ENCODE assay signal across 8 cellular contexts in genomic region chr14:21383848-21384493, GRCh38. TPM values are rescaled to one million over a fixed set of nuclear protein-coding genes. Genes with fewer than 3 reads are reported as not detected.
A peak's percentile ranks its signal among the peaks of the same experiment; 100 is the strongest.
DNase-seq lines count a peak whose midpoint lies in the region; ATAC-seq, FAIRE-seq and TF ChIP-seq lines count a peak whose summit lies in the region.

Gene SUPT16H, minus strand, starts transcription at chr14:21384019. Its CDS starts 92 bp downstream, at chr14:21383927.

- H3K4me1 Mint-ChIP-seq in T-cell, result peaks cover 32 to 47% (median 47%) of the 10 kb centered on the region in 3 donors
- peaks cover 21% of the 10 kb centered on the region for H3K4me1 Mint-ChIP-seq in type B pancreatic cell (ENCODE audit: unreplicated experiment)

- H3K36me3 Mint-ChIP-seq in T-cell, result peaks cover 3% of the 10 kb centered on the region
- H3K36me3 Mint-ChIP-seq in type B pancreatic cell, result peaks cover 4% of the 10 kb centered on the region

- 0 to 1% (median 0%) methylated on average over 54 of the region's 54 CpGs for WGBS in adipose tissue, 3 donors

- TF ChIP-seq CTCF in type B pancreatic cell (conservative IDR thresholded peaks at IDR 0.05), result no peak

- TF ChIP-seq POLR2A in GM12891 (IDR thresholded peaks at IDR 0.05; ENCODE audit: low read depth, low read length), result no peak; the same call in none of the 2 replicates

- peak within 1 kb of the TSS; percentile 68 for H3K27ac ChIP-seq in adipose tissue (ENCODE audit: low read depth, low read length)

- H3K27ac Mint-ChIP-seq in T-cell (peak within 1 kb of the TSS; percentile 100), type B pancreatic cell (peak within 1 kb of the TSS; percentile 100)

- POLR2A ChIA-PET in T-cell (lab: Charles Lee), result interaction anchor here (0.6 to 1.5 kb wide), 7 partner anchors 46 to 1712 kb away, joined by 3 to 8 read pairs (median 3); partner anchors contain the start of gene CHD8 (in 1 of the 2)

- H3K9me3 Mint-ChIP-seq in T-cell, result no peaks in the 10 kb centered on the region
- no peaks in the 10 kb centered on the region for H3K9me3 Mint-ChIP-seq in type B pancreatic cell

- intact Hi-C loops in cardiac septum (cut with DNase I), result loop anchor here (2.0 to 5.0 kb wide), 3 partner anchors 73 to 152 kb away; partner anchors contain the start of genes CHD8 and HNRNPC

- DNase-seq in GM12891 (ENCODE audit: insufficient read length, low spot score) (peak; percentile 67), NCI-H1436 treated with DMSO at 0.1 percent for 48 hours (lab: John Stamatoyannopoulos, UW) (peak; percentile 67), T-cell (peak; percentile 80 to 95 (median 91)), cardiac septum (ENCODE audit: low spot score) (peak; percentile 98), pons (ENCODE audit: low spot score) (peak; percentile 94), type B pancreatic cell (ENCODE audit: extremely low spot score, unreplicated experiment) (peak; percentile 97)

- H3K4me3 Mint-ChIP-seq in T-cell (peak within 1 kb of the TSS; percentile 93 to 99 (median 95)), type B pancreatic cell (peak within 1 kb of the TSS; percentile 98)

- CTCF ChIA-PET in T-cell (lab: Charles Lee), result interaction anchor here in 1 of 2 donors (0.6 to 1.6 kb wide), 7 partner anchors 40 to 144 kb away, joined by 3 to 6 read pairs (median 4); partner anchors contain the start of genes CHD8, RAB2B and TOX4

- FAIRE-seq in GM12891 (lab: Jason Lieb, UNC), result peak; percentile 94

- ATAC-seq in HG02840 (IDR thresholded peaks at IDR 0.05; ENCODE audit: low FRiP score, unreplicated experiment), result peak; percentile 90
- ATAC-seq in T-cell (replicated peaks in 1 of 4), result peak; percentile 92 to 95 (median 94)

- H3K27me3 Mint-ChIP-seq in T-cell (no peaks in the 10 kb centered on the region), type B pancreatic cell (no peaks in the 10 kb centered on the region)

TF ChIP-seq in GM12891, 5 proteins besides CTCF, POLR2A, EP300 and RAD21:
- TF ChIP-seq TAF1 (IDR thresholded peaks at IDR 0.05; ENCODE audit: low read depth, low read length), result peak; percentile 74; the same call in 1 of the 2 replicates
- no peak for TF ChIP-seq SPI1 (IDR thresholded peaks at IDR 0.05; ENCODE audit: low read depth, low read length)
- no peak for TF ChIP-seq PAX5 (IDR thresholded peaks at IDR 0.05; ENCODE audit: insufficient read depth, low read length, severe bottlenecking)
- peak; percentile 61 for TF ChIP-seq POLR2AphosphoS5 (IDR thresholded peaks at IDR 0.05; ENCODE audit: low read depth, low read length)
- no peak for TF ChIP-seq POU2F2 (IDR thresholded peaks at IDR 0.05; ENCODE audit: low read depth, low read length)

RNA-seq across cellular contexts. Expression of gene SUPT16H, which starts in this region (rescaled TPM):
- polyA plus RNA-seq in GM12891 (2012; ENCODE audit: low read depth, missing spikeins), result 82.0 TPM
- total RNA-seq in T-cell, result 10 to 100 TPM; 51.4 to 76.4 (median 71.6) TPM
- polyA plus RNA-seq in adipose tissue, result 10 to 100 TPM; 20.4 to 53.6 (median 43.4) TPM
- total RNA-seq in cardiac septum, result 31.7 TPM
- 74.2 and 122 TPM in 2 replicates for total RNA-seq in type B pancreatic cell (ENCODE audit: low replicate concordance)

Comparison
In these comparisons a context has a peak if more than half of its experiments do, and no peak if none do; other contexts are left out.
1. Peak in every context shown above with its lines: DNase-seq, ATAC-seq and H3K27ac ChIP-seq.